ENCODE assay signal across 1 cellular context in the genomic region with DNA sequence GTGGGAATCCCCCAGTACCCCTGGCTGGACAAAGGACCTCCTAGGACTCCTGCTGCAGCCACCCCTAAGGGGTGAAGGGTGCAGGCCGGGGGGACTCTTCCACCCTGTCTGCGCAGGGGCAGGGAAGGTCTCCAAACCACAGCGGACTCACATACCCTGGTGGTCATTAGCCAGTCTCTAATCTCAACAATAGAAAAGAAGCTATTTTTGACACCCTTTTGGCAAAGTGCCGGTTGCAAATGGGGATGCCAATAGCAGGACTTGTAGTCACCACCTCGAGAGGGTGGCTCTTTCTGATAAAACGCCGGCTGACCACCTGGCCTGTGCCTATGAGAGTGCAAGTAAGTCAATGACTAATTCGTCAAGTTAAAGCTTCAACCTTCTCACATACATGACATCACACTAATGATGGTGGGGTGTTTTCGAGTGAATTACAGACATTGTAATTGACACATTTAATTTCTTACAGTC.
TF ChIP-seq lines count a peak whose summit lies in the region.

No MANE protein-coding gene starts in this region.

TF ChIP-seq in IMR-90, 13 proteins besides CTCF, POLR2A, EP300 and RAD21:
- TF ChIP-seq FOS (IDR thresholded peaks at IDR 0.05; ENCODE audit: low read depth, low read length) (no peak), CHD1 (IDR thresholded peaks at IDR 0.05; ENCODE audit: low read depth, low read length) (no peak), RCOR1 (IDR thresholded peaks at IDR 0.05; ENCODE audit: insufficient replicate concordance, low read length) (no peak), USF2 (IDR thresholded peaks at IDR 0.05; ENCODE audit: low read depth, low read length) (no peak), MXI1 (IDR thresholded peaks at IDR 0.05; ENCODE audit: borderline replicate concordance, low read depth, low read length) (no peak), MAZ (IDR thresholded peaks at IDR 0.05; ENCODE audit: borderline replicate concordance, low read depth, low read length) (no peak), NFE2L2 (IDR thresholded peaks at IDR 0.05; ENCODE audit: low read depth, low read length) (no peak), BHLHE40 (IDR thresholded peaks at IDR 0.05; ENCODE audit: low read depth, low read length) (no peak), CEBPB (IDR thresholded peaks at IDR 0.05; ENCODE audit: low read depth, low read length) (no peak), RFX5 (IDR thresholded peaks at IDR 0.05; ENCODE audit: low read depth, low read length) (no peak), MAFK (IDR thresholded peaks at IDR 0.05; ENCODE audit: low read depth, low read length) (no peak), SMC3 (IDR thresholded peaks at IDR 0.05; ENCODE audit: low read depth, low read length) (no peak)
- TF ChIP-seq, protein P1, sequence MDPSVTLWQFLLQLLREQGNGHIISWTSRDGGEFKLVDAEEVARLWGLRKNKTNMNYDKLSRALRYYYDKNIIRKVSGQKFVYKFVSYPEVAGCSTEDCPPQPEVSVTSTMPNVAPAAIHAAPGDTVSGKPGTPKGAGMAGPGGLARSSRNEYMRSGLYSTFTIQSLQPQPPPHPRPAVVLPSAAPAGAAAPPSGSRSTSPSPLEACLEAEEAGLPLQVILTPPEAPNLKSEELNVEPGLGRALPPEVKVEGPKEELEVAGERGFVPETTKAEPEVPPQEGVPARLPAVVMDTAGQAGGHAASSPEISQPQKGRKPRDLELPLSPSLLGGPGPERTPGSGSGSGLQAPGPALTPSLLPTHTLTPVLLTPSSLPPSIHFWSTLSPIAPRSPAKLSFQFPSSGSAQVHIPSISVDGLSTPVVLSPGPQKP (IDR thresholded peaks at IDR 0.05; ENCODE audit: borderline replicate concordance, low read depth, low read length), result no peak
